In the genomic region with DNA sequence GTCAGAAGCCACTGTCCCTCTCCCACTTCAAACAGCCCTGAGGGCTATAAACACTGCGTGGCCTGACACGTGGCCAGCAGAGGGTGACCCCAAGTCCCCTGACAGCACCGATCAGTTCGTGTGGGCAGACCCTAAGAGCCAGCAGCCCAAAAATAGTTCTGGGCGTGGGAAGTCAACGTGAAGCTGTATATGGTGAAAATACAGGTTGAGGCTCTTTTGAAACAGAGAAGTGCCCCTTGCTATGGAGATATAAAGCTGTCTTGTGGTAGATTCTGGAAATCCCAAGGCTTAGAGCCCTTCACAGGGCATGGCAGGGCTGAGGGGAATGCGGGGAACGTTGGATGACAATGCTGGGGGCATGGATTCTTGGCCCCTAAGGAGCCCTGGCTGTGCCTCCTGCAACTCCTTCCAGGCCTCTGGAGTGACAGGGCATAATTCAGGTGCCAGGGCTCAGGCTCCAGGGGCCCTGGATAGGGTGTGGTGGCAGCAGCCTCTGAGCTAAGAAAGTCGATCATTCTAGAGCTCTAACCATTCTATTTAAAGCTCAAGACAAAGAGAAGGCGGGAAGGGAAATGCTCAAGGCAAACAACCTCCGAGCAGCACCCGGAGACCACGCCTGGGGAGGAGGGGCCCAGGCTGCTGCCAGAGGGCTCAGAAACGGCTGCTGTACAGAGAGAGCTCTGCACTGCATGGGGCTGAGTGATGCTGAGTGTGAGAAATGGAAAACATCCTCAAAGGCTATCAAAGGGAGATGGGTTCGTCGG, we compare ENCODE assay signal across 8 cellular contexts.
DNase-seq lines count a peak whose midpoint lies in the region; ATAC-seq and TF ChIP-seq lines count a peak whose summit lies in the region.

No MANE protein-coding gene starts in this region.

- no peak for TF ChIP-seq CTCF in GM23338 (conservative IDR thresholded peaks at IDR 0.05; ENCODE audit: low read depth in 2 of 2)
- no peak for TF ChIP-seq CTCF in WTC11 (IDR thresholded peaks at IDR 0.05)
- TF ChIP-seq CTCF in nephron (IDR thresholded peaks at IDR 0.05; ENCODE audit: unreplicated experiment in 3 of 3), result no peak
- no peak for TF ChIP-seq CTCF in uterus (IDR thresholded peaks at IDR 0.05)
- TF ChIP-seq CTCF in sigmoid colon (IDR thresholded peaks at IDR 0.05), result no peak

- H3K4me2 ChIP-seq in GM23338, result no peak overlapping the region

- H3K9me3 ChIP-seq in uterus (no peaks in the 10 kb centered on the region), sigmoid colon (no peaks in the 10 kb centered on the region)

- H3K4me3 ChIP-seq in GM23338 (no peak overlapping the region), uterus (no peak overlapping the region), sigmoid colon (no peak overlapping the region)

- H3K4me1 Mint-ChIP-seq in GM23338, result peaks cover 14% of the 10 kb centered on the region
- H3K4me1 Mint-ChIP-seq in WTC11, result peaks cover 14% of the 10 kb centered on the region
- peaks cover 33% of the 10 kb centered on the region for H3K4me1 Mint-ChIP-seq in central memory CD8-positive, alpha-beta T cell
- peaks cover 28% of the 10 kb centered on the region for H3K4me1 Mint-ChIP-seq in nephron

- peaks cover 7% of the 10 kb centered on the region for H3K27me3 Mint-ChIP-seq in GM23338 (ENCODE audit: insufficient read depth, low read depth, poor library complexity)
- H3K27me3 Mint-ChIP-seq in WTC11 (ENCODE audit: low read depth), result no peaks in the 10 kb centered on the region; the same call in 1 of the 2 replicates
- no peaks in the 10 kb centered on the region for H3K27me3 Mint-ChIP-seq in central memory CD8-positive, alpha-beta T cell
- H3K27me3 Mint-ChIP-seq in nephron (ENCODE audit: low read depth), result peaks cover 3% of the 10 kb centered on the region

- H4K20me1 ChIP-seq in GM23338 (replicated peaks; ENCODE audit: insufficient read depth), result no peaks in the 10 kb centered on the region

- no peak for TF ChIP-seq EP300 in sigmoid colon (IDR thresholded peaks at IDR 0.05)

- WGBS in sigmoid colon, 2 donors, result 25 to 40% methylated on average over 16 of the region's 16 CpGs

- H3F3A ChIP-seq in GM23338 (replicated peaks; ENCODE audit: low read depth), result no peaks in the 10 kb centered on the region

- CTCF ChIA-PET in WTC11 (lab: Charles Lee), result interaction anchor here (0.7 to 1.4 kb wide), 10 partner anchors 15 to 154 kb away, joined by 3 to 6 read pairs (median 3); no protein-coding TSS in a partner anchor

- H3K27me3 ChIP-seq in GM23338 (ENCODE audit: insufficient read depth) (no peaks in the 10 kb centered on the region), uterus (no peaks in the 10 kb centered on the region), sigmoid colon (no peaks in the 10 kb centered on the region)

- H3K27ac Mint-ChIP-seq in GM23338, result peak overlapping the region; percentile 21; the same call in 1 of the 2 replicates
- no peak overlapping the region for H3K27ac Mint-ChIP-seq in WTC11
- H3K27ac Mint-ChIP-seq in central memory CD8-positive, alpha-beta T cell (ENCODE audit: low read depth), result peak overlapping the region; percentile 95
- peak overlapping the region; percentile 70 to 87 (median 84) for H3K27ac Mint-ChIP-seq in nephron

- no peaks in the 10 kb centered on the region for H3K36me3 ChIP-seq in GM23338 (ENCODE audit: insufficient read depth)
- no peaks in the 10 kb centered on the region for H3K36me3 ChIP-seq in uterus
- H3K36me3 ChIP-seq in sigmoid colon, result no peaks in the 10 kb centered on the region

- H3K36me3 Mint-ChIP-seq in GM23338 (ENCODE audit: low read depth), result no peaks in the 10 kb centered on the region
- H3K36me3 Mint-ChIP-seq in WTC11, result no peaks in the 10 kb centered on the region
- peaks cover 17% of the 10 kb centered on the region for H3K36me3 Mint-ChIP-seq in central memory CD8-positive, alpha-beta T cell (ENCODE audit: insufficient read depth)
- H3K36me3 Mint-ChIP-seq in nephron (ENCODE audit: low read depth), result no peaks in the 10 kb centered on the region

- peak; percentile 81 for DNase-seq in GDM1 (lab: John Stamatoyannopoulos, UW)
- peak; percentile 66 for DNase-seq in GM23338 (ENCODE audit: low spot score)
- DNase-seq in NCI-H1417 treated with DMSO at 0.1 percent for 48 hours (lab: John Stamatoyannopoulos, UW), result peak; percentile 93
- peak; percentile 56 for DNase-seq in WTC11 (ENCODE audit: low spot score)
- peak; percentile 48 to 83 for DNase-seq in central memory CD8-positive, alpha-beta T cell (ENCODE audit: low spot score in 2 of 2)
- DNase-seq in uterus, result peak in 1 of 2 donors; percentile 29
- no peak for DNase-seq in sigmoid colon

- H3K27ac ChIP-seq in GM23338 (ENCODE audit: low read depth), result no peak overlapping the region
- H3K27ac ChIP-seq in uterus, result peak overlapping the region; percentile 19 to 30
- peak overlapping the region in 2 of 4 donors; percentile 41 for H3K27ac ChIP-seq in sigmoid colon

- intact Hi-C loops in uterus (cut with DNase I; ENCODE audit: low total_unique reads), result no loop called here
- intact Hi-C loops in sigmoid colon (cut with DNase I), result no loop called here

- no peaks in the 10 kb centered on the region for H3K79me2 ChIP-seq in GM23338 (replicated peaks; ENCODE audit: insufficient read depth)

- POLR2A ChIA-PET in WTC11 (lab: Charles Lee), result no interaction called here

- no peak for TF ChIP-seq POLR2A in uterus (IDR thresholded peaks at IDR 0.05)
- TF ChIP-seq POLR2A in sigmoid colon (IDR thresholded peaks at IDR 0.05), result no peak

- no peaks in the 10 kb centered on the region for H3K9me3 Mint-ChIP-seq in GM23338
- no peaks in the 10 kb centered on the region for H3K9me3 Mint-ChIP-seq in WTC11
- no peaks in the 10 kb centered on the region for H3K9me3 Mint-ChIP-seq in central memory CD8-positive, alpha-beta T cell
- H3K9me3 Mint-ChIP-seq in nephron, result no peaks in the 10 kb centered on the region

- H2AFZ ChIP-seq in GM23338, result peak overlapping the region; percentile 99

- H3K9me2 ChIP-seq in GM23338 (ENCODE audit: insufficient read depth), result no peaks in the 10 kb centered on the region

- H3K4me1 ChIP-seq in GM23338 (ENCODE audit: insufficient read depth) (peaks cover 3% of the 10 kb centered on the region), uterus (no peaks in the 10 kb centered on the region), sigmoid colon (peaks cover 0 to 15% (median 10%) of the 10 kb centered on the region in 4 donors)

- peak; percentile 97 for ATAC-seq in GM23338
- peak; percentile 95 for ATAC-seq in WTC11
- peak; percentile 94 for ATAC-seq in central memory CD8-positive, alpha-beta T cell (replicated peaks; ENCODE audit: extremely low read depth, poor library complexity, severe bottlenecking)

- no peak overlapping the region; the same call in 2 of the 3 replicates for H3K4me3 Mint-ChIP-seq in GM23338
- H3K4me3 Mint-ChIP-seq in WTC11, result no peak overlapping the region
- peak overlapping the region; percentile 84 for H3K4me3 Mint-ChIP-seq in central memory CD8-positive, alpha-beta T cell
- H3K4me3 Mint-ChIP-seq in nephron, result no peak overlapping the region

TF ChIP-seq in GM23338, 12 proteins besides CTCF, POLR2A, EP300 and RAD21 (continues in another document):
- TF ChIP-seq ZNF331 (CRISPR knock-in tag; IDR thresholded peaks at IDR 0.05; ENCODE audit: low read depth) (no peak), STAT1 (IDR thresholded peaks at IDR 0.05; ENCODE audit: unreplicated experiment) (no peak), POLR2AphosphoS5 (IDR thresholded peaks at IDR 0.05; ENCODE audit: low read depth) (no peak), JUNB (IDR thresholded peaks at IDR 0.05; ENCODE audit: unreplicated experiment) (no peak), EZH2phosphoT487 (IDR thresholded peaks at IDR 0.05; ENCODE audit: unreplicated experiment) (no peak), ZNF114 (CRISPR knock-in tag; IDR thresholded peaks at IDR 0.05) (no peak)
- TF ChIP-seq, protein P1, sequence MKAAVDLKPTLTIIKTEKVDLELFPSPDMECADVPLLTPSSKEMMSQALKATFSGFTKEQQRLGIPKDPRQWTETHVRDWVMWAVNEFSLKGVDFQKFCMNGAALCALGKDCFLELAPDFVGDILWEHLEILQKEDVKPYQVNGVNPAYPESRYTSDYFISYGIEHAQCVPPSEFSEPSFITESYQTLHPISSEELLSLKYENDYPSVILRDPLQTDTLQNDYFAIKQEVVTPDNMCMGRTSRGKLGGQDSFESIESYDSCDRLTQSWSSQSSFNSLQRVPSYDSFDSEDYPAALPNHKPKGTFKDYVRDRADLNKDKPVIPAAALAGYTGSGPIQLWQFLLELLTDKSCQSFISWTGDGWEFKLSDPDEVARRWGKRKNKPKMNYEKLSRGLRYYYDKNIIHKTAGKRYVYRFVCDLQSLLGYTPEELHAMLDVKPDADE (IDR thresholded peaks at IDR 0.05), result no peak

TF ChIP-seq in WTC11, 78 proteins besides CTCF, POLR2A, EP300 and RAD21 (continues in another document):
- TF ChIP-seq SP1 (CRISPR knock-in tag; conservative IDR thresholded peaks at IDR 0.05) (no peak), ZBTB21 (CRISPR knock-in tag; IDR thresholded peaks at IDR 0.05; ENCODE audit: borderline replicate concordance) (no peak), RORB (CRISPR knock-in tag; IDR thresholded peaks at IDR 0.05) (no peak), ZNF423 (CRISPR knock-in tag; IDR thresholded peaks at IDR 0.05) (no peak), ESRRA (CRISPR knock-in tag; IDR thresholded peaks at IDR 0.05; ENCODE audit: borderline replicate concordance) (no peak)
- TF ChIP-seq, protein P2, sequence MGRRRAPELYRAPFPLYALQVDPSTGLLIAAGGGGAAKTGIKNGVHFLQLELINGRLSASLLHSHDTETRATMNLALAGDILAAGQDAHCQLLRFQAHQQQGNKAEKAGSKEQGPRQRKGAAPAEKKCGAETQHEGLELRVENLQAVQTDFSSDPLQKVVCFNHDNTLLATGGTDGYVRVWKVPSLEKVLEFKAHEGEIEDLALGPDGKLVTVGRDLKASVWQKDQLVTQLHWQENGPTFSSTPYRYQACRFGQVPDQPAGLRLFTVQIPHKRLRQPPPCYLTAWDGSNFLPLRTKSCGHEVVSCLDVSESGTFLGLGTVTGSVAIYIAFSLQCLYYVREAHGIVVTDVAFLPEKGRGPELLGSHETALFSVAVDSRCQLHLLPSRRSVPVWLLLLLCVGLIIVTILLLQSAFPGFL (CRISPR knock-in tag; IDR thresholded peaks at IDR 0.05; ENCODE audit: borderline replicate concordance), result no peak
- TF ChIP-seq, protein P3, sequence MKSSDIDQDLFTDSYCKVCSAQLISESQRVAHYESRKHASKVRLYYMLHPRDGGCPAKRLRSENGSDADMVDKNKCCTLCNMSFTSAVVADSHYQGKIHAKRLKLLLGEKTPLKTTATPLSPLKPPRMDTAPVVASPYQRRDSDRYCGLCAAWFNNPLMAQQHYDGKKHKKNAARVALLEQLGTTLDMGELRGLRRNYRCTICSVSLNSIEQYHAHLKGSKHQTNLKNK (CRISPR knock-in tag; IDR thresholded peaks at IDR 0.05), result no peak
